ENCODE assay signal across 22 cellular contexts in the genomic region with DNA sequence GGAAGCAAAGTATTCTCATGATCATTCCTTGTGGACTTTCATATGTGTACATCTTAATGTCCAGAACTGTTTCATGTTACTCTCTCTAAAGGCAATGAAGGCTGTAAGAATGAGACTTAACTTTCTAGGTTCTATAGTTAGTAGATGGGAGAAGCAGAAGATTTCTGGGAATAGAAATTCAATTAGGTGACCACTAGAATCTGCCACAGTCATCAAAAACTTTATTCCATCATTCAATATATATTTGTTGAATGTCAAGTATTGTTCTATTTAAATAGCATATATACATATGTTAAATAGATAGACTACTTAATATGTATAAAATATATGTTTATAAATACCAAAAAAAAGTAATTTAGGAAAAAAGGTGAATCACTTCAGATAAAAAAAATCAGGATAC.
DNase-seq lines count a peak whose midpoint lies in the region; ATAC-seq, FAIRE-seq and TF ChIP-seq lines count a peak whose summit lies in the region.
"Had no signal": no experiment of that assay in that cellular context is flagged by ENCODE, and none has a peak within 500 bp of the region (broad histone marks: within the 10 kb centered on the region; RNA-seq: fewer than 3 reads in every experiment).

No MANE protein-coding gene starts in this region.

- H3K4me3 ChIP-seq in HepG2 (replicated peaks in 1 of 3; ENCODE audit: insufficient read depth in 1 of 3, low read depth in 2 of 3, low read length in 3 of 3): no peak overlapping the region
- no peak overlapping the region for H3K4me3 ChIP-seq in right lobe of liver
- H3K4me3 ChIP-seq: BLaER1 treated with 17β-estradiol and CSF1 and Interleukin-3, amounts not matched to agents 10 nM and 100 nM had no signal

- no peak overlapping the region for H3K9ac ChIP-seq in HepG2 (ENCODE audit: insufficient read depth, low read depth, low read length)
- H3K9ac ChIP-seq: BLaER1 treated with 17β-estradiol and CSF1 and Interleukin-3, amounts not matched to agents 10 nM and 100 nM had no signal

- H3K27ac ChIP-seq in HepG2 (ENCODE audit: extremely low read length, insufficient read depth, low read length): no peak overlapping the region
- no peak overlapping the region for H3K27ac ChIP-seq in right lobe of liver
- H3K27ac ChIP-seq: 22Rv1; BLaER1 treated with 17β-estradiol and CSF1 and Interleukin-3, amounts not matched to agents 10 nM and 100 nM; C4-2B had no signal

- H3K36me3 Mint-ChIP-seq in activated CD8-positive, alpha-beta T cell treated with anti-CD3 and anti-CD28 coated beads for 36 hours (ENCODE audit: low read depth): no peaks in the 10 kb centered on the region
- H3K36me3 Mint-ChIP-seq: CD8-positive, alpha-beta T cell had no signal

- H4K20me1 ChIP-seq in HepG2 (ENCODE audit: insufficient read depth, low read length): no peaks in the 10 kb centered on the region
- H4K20me1 ChIP-seq: BLaER1 treated with 17β-estradiol and CSF1 and Interleukin-3, amounts not matched to agents 10 nM and 100 nM had no signal

- no peaks in the 10 kb centered on the region for H3K79me2 ChIP-seq in HepG2 (ENCODE audit: insufficient read depth, low read length)

- H3K4me2 ChIP-seq in HepG2 (ENCODE audit: low read depth, low read length): no peak overlapping the region
- H3K4me2 ChIP-seq: BLaER1 treated with 17β-estradiol and CSF1 and Interleukin-3, amounts not matched to agents 10 nM and 100 nM had no signal

- TF ChIP-seq CTCF in HepG2 (CRISPR knock-in tag; IDR thresholded peaks at IDR 0.05) (no peak), right lobe of liver (IDR thresholded peaks at IDR 0.05) (no peak)
- TF ChIP-seq CTCF in activated CD8-positive, alpha-beta T cell treated with anti-CD3 and anti-CD28 coated beads for 36 hours (IDR thresholded peaks at IDR 0.05): no peak

- POLR2A ChIA-PET in HepG2 (lab: Yijun Ruan, JAX): no interaction called here
- POLR2A ChIA-PET in activated CD8-positive, alpha-beta T cell treated with anti-CD3 and anti-CD28 coated beads for 36 hours (lab: Charles Lee): no interaction called here

- BruUV-seq in HepG2 (replicated peaks; lab: Mats Ljungman, UMichigan): no TSS peak

- TF ChIP-seq EP300 in HepG2 (IDR thresholded peaks at IDR 0.05; ENCODE audit: low read depth in 2 of 2, low read length in 2 of 2): no peak
- TF ChIP-seq EP300 in HepG2 (CRISPR knock-in tag; IDR thresholded peaks at IDR 0.05; ENCODE audit: borderline replicate concordance): no peak

- H3K4me3 Mint-ChIP-seq in activated CD8-positive, alpha-beta T cell treated with anti-CD3 and anti-CD28 coated beads for 36 hours: no peak overlapping the region
- H3K4me3 Mint-ChIP-seq: B cell; CD4-positive, alpha-beta T cell; CD8-positive, alpha-beta T cell had no signal

- no peaks in the 10 kb centered on the region for H3K4me1 Mint-ChIP-seq in activated CD8-positive, alpha-beta T cell treated with anti-CD3 and anti-CD28 coated beads for 36 hours (ENCODE audit: low read depth)
- H3K4me1 Mint-ChIP-seq: B cell had no signal

- no peaks in the 10 kb centered on the region for H3K27me3 Mint-ChIP-seq in activated CD8-positive, alpha-beta T cell treated with anti-CD3 and anti-CD28 coated beads for 36 hours
- H3K27me3 Mint-ChIP-seq: B cell; CD4-positive, alpha-beta T cell had no signal

- intact Hi-C loops in HepG2 (cut with micrococcal nuclease; ENCODE audit: unreplicated experiment) (no loop called here), right lobe of liver (cut with DNase I) (no loop called here)
- intact Hi-C loops in activated CD8-positive, alpha-beta T cell treated with anti-CD3 and anti-CD28 coated beads for 36 hours (cut with micrococcal nuclease): no loop called here

- ATAC-seq in HepG2 (no peak), right lobe of liver (no peak), GM19467 (IDR thresholded peaks at IDR 0.05; ENCODE audit: unreplicated experiment) (no peak)
- no peak for ATAC-seq in activated CD8-positive, alpha-beta T cell treated with anti-CD3 and anti-CD28 coated beads for 36 hours
- ATAC-seq: CD8-positive, alpha-beta T cell had no signal

- CTCF ChIA-PET in HepG2 (lab: Yijun Ruan, JAX; ENCODE audit: low intra/inter-chr PET ratio, low total read pairs): no interaction called here
- CTCF ChIA-PET in activated CD8-positive, alpha-beta T cell treated with anti-CD3 and anti-CD28 coated beads for 36 hours (lab: Charles Lee): no interaction called here

- no peak for FAIRE-seq in HepG2 (lab: Jason Lieb, UNC)
- peak; percentile 85 for FAIRE-seq in frontal cortex (lab: Jason Lieb, UNC)
- FAIRE-seq: D721Med, G401.6, GM12891, GM19239 had no signal

- no peak for DNase-seq in HepG2 (ENCODE audit: low spot score)
- no peak for DNase-seq in right lobe of liver
- DNase-seq in NCI-H69 (lab: John Stamatoyannopoulos, UW): peak; percentile 29
- DNase-seq in frontal cortex (ENCODE audit: low spot score in 2 of 2): no peak
- DNase-seq in A172 (ENCODE audit: low spot score): no peak
- DNase-seq in activated CD8-positive, alpha-beta T cell treated with anti-CD3 and anti-CD28 coated beads for 36 hours: no peak
- DNase-seq: AML-193; Caco-2; Calu3; CD4-positive, alpha-beta T cell; CD8-positive, alpha-beta T cell; DMS79 treated with DMSO at 0.1 percent for 48 hours; GF-D8 had no signal

- no peak for TF ChIP-seq RAD21 in HepG2 (CRISPR knock-in tag; IDR thresholded peaks at IDR 0.05)

- TF ChIP-seq POLR2A in HepG2 (IDR thresholded peaks at IDR 0.05; ENCODE audit: insufficient read depth in 1 of 2, low read depth in 2 of 2, low read length in 2 of 2) (no peak), right lobe of liver (IDR thresholded peaks at IDR 0.05) (no peak)

- H3K27ac Mint-ChIP-seq in activated CD8-positive, alpha-beta T cell treated with anti-CD3 and anti-CD28 coated beads for 36 hours: no peak overlapping the region
- H3K27ac Mint-ChIP-seq: B cell; CD4-positive, alpha-beta T cell; CD8-positive, alpha-beta T cell had no signal

- no peaks in the 10 kb centered on the region for H3K4me1 ChIP-seq in HepG2 (ENCODE audit: insufficient read depth, low read length)
- H3K4me1 ChIP-seq in right lobe of liver: no peaks in the 10 kb centered on the region
- H3K4me1 ChIP-seq: BLaER1 treated with 17β-estradiol and CSF1 and Interleukin-3, amounts not matched to agents 10 nM and 100 nM; Caco-2 had no signal

- no peaks in the 10 kb centered on the region for H3K36me3 ChIP-seq in HepG2 (replicated peaks in 1 of 2; ENCODE audit: control insufficient read depth in 1 of 2, insufficient read depth in 2 of 2, low read length in 2 of 2)
- H3K36me3 ChIP-seq in right lobe of liver: no peaks in the 10 kb centered on the region
- H3K36me3 ChIP-seq: BLaER1 treated with 17β-estradiol and CSF1 and Interleukin-3, amounts not matched to agents 10 nM and 100 nM had no signal

- no peaks in the 10 kb centered on the region for H3K9me3 ChIP-seq in HepG2 (ENCODE audit: low read length)
- H3K9me3 ChIP-seq in right lobe of liver: no peaks in the 10 kb centered on the region
- H3K9me3 ChIP-seq: BLaER1 treated with 17β-estradiol and CSF1 and Interleukin-3, amounts not matched to agents 10 nM and 100 nM; Caco-2 had no signal

- no peak overlapping the region for H2AFZ ChIP-seq in HepG2 (ENCODE audit: low read length)

- H3K27me3 ChIP-seq in HepG2 (ENCODE audit: control insufficient read depth in 1 of 2, insufficient read depth in 2 of 2, low read length in 2 of 2) (no peaks in the 10 kb centered on the region), right lobe of liver (no peaks in the 10 kb centered on the region)
- H3K27me3 ChIP-seq: BLaER1 treated with 17β-estradiol and CSF1 and Interleukin-3, amounts not matched to agents 10 nM and 100 nM had no signal

- H3K9me3 Mint-ChIP-seq in activated CD8-positive, alpha-beta T cell treated with anti-CD3 and anti-CD28 coated beads for 36 hours: no peaks in the 10 kb centered on the region

- in situ Hi-C loops in HepG2 (cut with HindIII; ENCODE audit: extremely low pct_ligation_motif_present, low pct_unique_long_range_greater_than_20kb): no loop called here

TF ChIP-seq in HepG2, 621 proteins besides CTCF, POLR2A, EP300 and RAD21:
- TF ChIP-seq GTF3A (CRISPR knock-in tag; conservative IDR thresholded peaks at IDR 0.05) (no peak), MAFK (conservative IDR thresholded peaks at IDR 0.05 in 1 of 2, IDR thresholded peaks at IDR 0.05 in 1 of 2; ENCODE audit: low read length in 2 of 2) (peak; percentile 46 to 70; a peak in 3 of 4 replicates)
